25 cellular contexts compared by ENCODE assay signal in genomic region chr14:95078841-95079240, GRCh38.
DNase-seq lines count a peak whose midpoint lies in the region; ATAC-seq, FAIRE-seq and TF ChIP-seq lines count a peak whose summit lies in the region.
"Had no signal": no experiment of that assay in that cellular context is flagged by ENCODE, and none has a peak within 500 bp of the region (broad histone marks: within the 10 kb centered on the region; RNA-seq: fewer than 3 reads in every experiment).

No MANE protein-coding gene starts in this region.

- TF ChIP-seq RAD21 in H1 (IDR thresholded peaks at IDR 0.05 in 1 of 2, conservative IDR thresholded peaks at IDR 0.05 in 1 of 2; ENCODE audit: low read depth in 2 of 2, low read length in 2 of 2): no peak

- ATAC-seq in stimulated activated naive B cell treated with anti-CD40 and anti-IgM and Interleukin-4, amounts not matched to agents 10 μg/mL and 1 μg/mL and 100 μg/mL, for 72 hours (replicated peaks): no peak
- ATAC-seq in HG03139 (IDR thresholded peaks at IDR 0.05; ENCODE audit: unreplicated experiment): no peak
- ATAC-seq: HepG2 had no signal

- H2AFZ ChIP-seq in H9 (ENCODE audit: low read length): no peak overlapping the region
- no peak overlapping the region for H2AFZ ChIP-seq in H1 (ENCODE audit: low read length)

- TF ChIP-seq POLR2A in H1 (IDR thresholded peaks at IDR 0.05; ENCODE audit: control extremely low read depth in 1 of 2, low read depth in 2 of 2, low read length in 2 of 2): no peak

- no peak overlapping the region for H3K4ac ChIP-seq in H9 (ENCODE audit: low read depth, low read length)
- no peak overlapping the region for H3K4ac ChIP-seq in H1 (replicated peaks; ENCODE audit: insufficient read length, low read depth, low read length)

- H3K4me3 ChIP-seq in H1 (ENCODE audit: extremely low read depth in 1 of 4, insufficient read depth in 2 of 4, low read depth in 3 of 4, low read length in 4 of 4): no peak overlapping the region
- H3K4me3 ChIP-seq: BLaER1, SJSA1 had no signal

- no peak overlapping the region for H2AK5ac ChIP-seq in H9 (ENCODE audit: insufficient read length, low read length)
- H2AK5ac ChIP-seq in H1 (ENCODE audit: low read depth, low read length): no peak overlapping the region

- H3K9me3 Mint-ChIP-seq in H9: no peaks in the 10 kb centered on the region; a peak in 1 of 5 replicates
- peaks cover 0 to 3% of the 10 kb centered on the region in 2 donors for H3K9me3 Mint-ChIP-seq in stimulated activated naive B cell treated with anti-CD40 and anti-IgM and Interleukin-4, amounts not matched to agents 10 μg/mL and 1 μg/mL and 100 μg/mL, for 72 hours

- no peak overlapping the region for H3T11ph ChIP-seq in H9 (ENCODE audit: low read length)

- H3K27ac Mint-ChIP-seq in H9: no peak overlapping the region
- H3K27ac Mint-ChIP-seq in stimulated activated naive B cell treated with anti-CD40 and anti-IgM and Interleukin-4, amounts not matched to agents 10 μg/mL and 1 μg/mL and 100 μg/mL, for 72 hours: peak overlapping the region; percentile 60

- no peak overlapping the region for H3K27ac ChIP-seq in H9 (ENCODE audit: insufficient read length, low read depth, low read length)
- H3K27ac ChIP-seq in H1 (ENCODE audit: low read depth, low read length): no peak overlapping the region
- H3K27ac ChIP-seq: BLaER1, SJSA1 had no signal

- no peak overlapping the region for H4K5ac ChIP-seq in H9 (ENCODE audit: insufficient read length, low read depth, low read length)
- H4K5ac ChIP-seq in H1 (ENCODE audit: insufficient read length, low read depth, low read length): no peak overlapping the region

- H2BK5ac ChIP-seq in H9 (ENCODE audit: insufficient read length, low read length): no peak overlapping the region
- H2BK5ac ChIP-seq in H1 (ENCODE audit: low read depth, low read length): no peak overlapping the region; the same call in 1 of the 2 replicates

- no peaks in the 10 kb centered on the region for H3K79me1 ChIP-seq in H9 (ENCODE audit: insufficient read depth, low read depth, low read length, poor library complexity, severe bottlenecking)
- no peaks in the 10 kb centered on the region for H3K79me1 ChIP-seq in H1 (ENCODE audit: low read depth, low read length)

- H4K91ac ChIP-seq in H9 (ENCODE audit: insufficient read length, low read depth, low read length) (no peak overlapping the region), H1 (replicated peaks; ENCODE audit: insufficient read length, low read length) (no peak overlapping the region)

- H2BK15ac ChIP-seq in H9 (ENCODE audit: low read depth, low read length) (no peak overlapping the region), H1 (ENCODE audit: low read length) (no peak overlapping the region)

- no CpG with 5 or more reads among the region's 3 CpGs for WGBS in H9 (ENCODE audit: extremely low coverage, insufficient read length, low lambda C conversion rate)
- 59% methylated on average over 2 of the region's 3 CpGs; no CpG with 5 or more reads in 1 of the 2 experiments for WGBS in H1 (ENCODE audit: extremely low coverage in 1 of 2, insufficient coverage in 1 of 2, insufficient read length in 1 of 2, insufficient replicate concordance in 2 of 2, low coverage in 1 of 2, low lambda C conversion rate in 2 of 2, missing lambda C conversion rate in 1 of 2), 2 experiments

- no peaks in the 10 kb centered on the region for H3K36me3 ChIP-seq in H1 (ENCODE audit: control insufficient read depth in 2 of 4, insufficient read depth in 4 of 4, low read length in 3 of 4)
- H3K36me3 ChIP-seq: SJSA1 had no signal

- no peak overlapping the region for H4K8ac ChIP-seq in H9 (replicated peaks; ENCODE audit: insufficient read length, low read depth, low read length)
- no peak overlapping the region for H4K8ac ChIP-seq in H1 (ENCODE audit: extremely low read depth, insufficient read depth, low read length)

- POLR2A ChIA-PET in H1 (lab: Charles Lee; ENCODE audit: partially characterized antibody): no interaction called here

- no peaks in the 10 kb centered on the region for H3K23me2 ChIP-seq in H9 (ENCODE audit: insufficient read length, low read depth, low read length, poor library complexity, severe bottlenecking)
- H3K23me2 ChIP-seq in H1 (ENCODE audit: low read depth, low read length): no peaks in the 10 kb centered on the region

- H3K14ac ChIP-seq in H9 (ENCODE audit: insufficient read depth, low read length) (no peak overlapping the region), H1 (ENCODE audit: insufficient read length) (no peak overlapping the region)

- no peak overlapping the region for H3K4me3 Mint-ChIP-seq in H9
- H3K4me3 Mint-ChIP-seq in stimulated activated naive B cell treated with anti-CD40 and anti-IgM and Interleukin-4, amounts not matched to agents 10 μg/mL and 1 μg/mL and 100 μg/mL, for 72 hours: no peak overlapping the region
- H3K4me3 Mint-ChIP-seq: CD4-positive, CD25-positive, alpha-beta regulatory T cell had no signal

- H3K18ac ChIP-seq in H9 (ENCODE audit: insufficient read length, low read depth, low read length) (no peak overlapping the region), H1 (ENCODE audit: extremely low read depth, low read length) (no peak overlapping the region)

- CTCF ChIA-PET in H1 (lab: Charles Lee; ENCODE audit: partially characterized antibody): no interaction called here

- H3K4me2 ChIP-seq in H9 (ENCODE audit: insufficient read depth, insufficient read length, low read length) (no peak overlapping the region), H1 (ENCODE audit: insufficient read depth in 1 of 2, low read depth in 2 of 2, low read length in 2 of 2) (no peak overlapping the region; a peak in 1 of 4 replicates)
- H3K4me2 ChIP-seq: BLaER1 had no signal

- H3K4me1 Mint-ChIP-seq in H9: peaks cover 17% of the 10 kb centered on the region in 2 experiments
- H3K4me1 Mint-ChIP-seq in stimulated activated naive B cell treated with anti-CD40 and anti-IgM and Interleukin-4, amounts not matched to agents 10 μg/mL and 1 μg/mL and 100 μg/mL, for 72 hours: no peaks in the 10 kb centered on the region
- H3K4me1 Mint-ChIP-seq: CD4-positive, CD25-positive, alpha-beta regulatory T cell had no signal

- H4K20me1 ChIP-seq in H9 (ENCODE audit: control insufficient read depth, insufficient read depth, insufficient read length) (no peaks in the 10 kb centered on the region), H1 (replicated peaks in 1 of 2; ENCODE audit: control insufficient read depth in 1 of 2, insufficient read depth in 2 of 2, low read length in 2 of 2) (no peaks in the 10 kb centered on the region)
- H4K20me1 ChIP-seq: BLaER1 had no signal

- no peaks in the 10 kb centered on the region for H3K9me3 ChIP-seq in H9 (ENCODE audit: control insufficient read depth, low read depth, low read length)
- H3K9me3 ChIP-seq in H1 (ENCODE audit: insufficient read depth in 2 of 2, low read depth in 1 of 2, low read length in 1 of 2): no peaks in the 10 kb centered on the region

- TF ChIP-seq EP300 in H1 (IDR thresholded peaks at IDR 0.05; ENCODE audit: borderline replicate concordance in 1 of 2, low read depth in 2 of 2, low read length in 2 of 2): no peak

- H3K9ac ChIP-seq in H9 (ENCODE audit: extremely low read depth, insufficient read length, low read length) (no peak overlapping the region), H1 (replicated peaks in 1 of 4; ENCODE audit: extremely low read depth in 1 of 4, low read depth in 3 of 4, low read length in 3 of 4) (no peak overlapping the region)
- H3K9ac ChIP-seq: BLaER1 had no signal

- DNase-seq in H9: peak; percentile 57
- DNase-seq in H1 (ENCODE audit: low read depth in 1 of 2, low spot score in 2 of 2): peak; percentile 10 to 44
- DNase-seq in iPS-NIHi7 (ENCODE audit: extremely low spot score): peak; percentile 48
- no peak for DNase-seq in stimulated activated naive B cell treated with anti-CD40 and anti-IgM and Interleukin-4, amounts not matched to agents 10 μg/mL and 1 μg/mL and 100 μg/mL, for 72 hours
- no peak for DNase-seq in D341Med (ENCODE audit: low spot score)
- no peak for DNase-seq in COLO668 (lab: John Stamatoyannopoulos, UW; ENCODE audit: unreplicated experiment)
- no peak for DNase-seq in NCI-H2107 treated with DMSO at 0.1 percent for 48 hours (lab: John Stamatoyannopoulos, UW; ENCODE audit: unreplicated experiment)
- DNase-seq: CD4-positive, CD25-positive, alpha-beta regulatory T cell; DMS53; GOT3; Karpas-422; NCI-H1105; NCI-H146; NCI-H1930; NCI-H2107; NCI-H446; NCI-H524 treated with DMSO at 0.1 percent for 48 hours; Right ventricle myocardium superior; RPMI8226 had no signal

- H3K27me3 Mint-ChIP-seq in H9 (ENCODE audit: low read depth): peaks cover 4% of the 10 kb centered on the region; the same call in 1 of the 2 replicates
- H3K27me3 Mint-ChIP-seq in stimulated activated naive B cell treated with anti-CD40 and anti-IgM and Interleukin-4, amounts not matched to agents 10 μg/mL and 1 μg/mL and 100 μg/mL, for 72 hours: peaks cover 6 to 12% of the 10 kb centered on the region in 2 donors
- H3K27me3 Mint-ChIP-seq: CD4-positive, CD25-positive, alpha-beta regulatory T cell had no signal

- no peaks in the 10 kb centered on the region; a peak in 1 of 7 replicates for H3K36me3 Mint-ChIP-seq in H9 (ENCODE audit: insufficient read depth in 1 of 3, low read depth in 3 of 3)
- H3K36me3 Mint-ChIP-seq in stimulated activated naive B cell treated with anti-CD40 and anti-IgM and Interleukin-4, amounts not matched to agents 10 μg/mL and 1 μg/mL and 100 μg/mL, for 72 hours: peaks cover 0 to 4% of the 10 kb centered on the region in 2 donors

- H3K27me3 ChIP-seq in H9 (ENCODE audit: insufficient read depth, low read length) (no peaks in the 10 kb centered on the region), H1 (replicated peaks in 1 of 4; ENCODE audit: control insufficient read depth in 3 of 4, extremely low read depth in 1 of 4, insufficient read depth in 3 of 4, low read length in 3 of 4) (no peaks in the 10 kb centered on the region)
- H3K27me3 ChIP-seq: BLaER1, SJSA1 had no signal

- no peaks in the 10 kb centered on the region for H3K79me2 ChIP-seq in H9 (ENCODE audit: insufficient read depth, low read length)
- no peaks in the 10 kb centered on the region for H3K79me2 ChIP-seq in H1 (ENCODE audit: control insufficient read depth in 1 of 2, insufficient read depth in 2 of 2, low read length in 2 of 2)

- H3K4me1 ChIP-seq in H9 (ENCODE audit: insufficient read depth, low read length) (peaks cover 3% of the 10 kb centered on the region; the same call in 1 of the 2 replicates), H1 (replicated peaks in 1 of 4; ENCODE audit: control insufficient read depth in 3 of 4, insufficient read depth in 4 of 4, low read length in 3 of 4) (peaks cover 0 to 6% (median 3%) of the 10 kb centered on the region in 4 experiments; a peak in 3 of 7 replicates)
- H3K4me1 ChIP-seq: BLaER1 had no signal

- no peak overlapping the region for H3K23ac ChIP-seq in H9 (ENCODE audit: insufficient read length, low read depth, low read length)
- no peak overlapping the region for H3K23ac ChIP-seq in H1 (ENCODE audit: insufficient read length)

- TF ChIP-seq CTCF in H9 (conservative IDR thresholded peaks at IDR 0.05) (no peak), H1 (IDR thresholded peaks at IDR 0.05; ENCODE audit: control extremely low read depth in 1 of 3, insufficient read depth in 1 of 3, low read depth in 1 of 3, low read length in 3 of 3) (no peak)

- no peak overlapping the region for H2BK12ac ChIP-seq in H9 (ENCODE audit: insufficient read length, low read depth, low read length)
- no peak overlapping the region for H2BK12ac ChIP-seq in H1 (ENCODE audit: low read depth, low read length)

- H2BK20ac ChIP-seq in H9 (ENCODE audit: low read depth, low read length, poor library complexity, severe bottlenecking): no peak overlapping the region
- H2BK20ac ChIP-seq in H1 (ENCODE audit: low read length): no peak overlapping the region

- H3K56ac ChIP-seq in H9 (ENCODE audit: insufficient read length, low read depth, low read length) (no peak overlapping the region), H1 (replicated peaks; ENCODE audit: insufficient read length, low read depth, low read length) (no peak overlapping the region)

- no peak for FAIRE-seq in H1 (lab: Jason Lieb, UNC)
- FAIRE-seq: A204.1, G401.6, HepG2 had no signal

- H2BK120ac ChIP-seq in H9 (ENCODE audit: low read depth, low read length, poor library complexity, severe bottlenecking): no peak overlapping the region
- H2BK120ac ChIP-seq in H1 (replicated peaks; ENCODE audit: low read depth, low read length): no peak overlapping the region

Comparison
In these comparisons a context has a peak if more than half of its experiments do, and no peak if none do; other contexts are left out.
1. DNase-seq: peak in H9 (single experiment), H1 (2 of 2) and iPS-NIHi7 (single experiment); none in stimulated activated naive B cell treated with anti-CD40 and anti-IgM and Interleukin-4, amounts not matched to agents 10 μg/mL and 1 μg/mL and 100 μg/mL, for 72 hours (single experiment), D341Med (single experiment), COLO668 (single experiment) and NCI-H2107 treated with DMSO at 0.1 percent for 48 hours (single experiment).